Comparison of ENCODE assay signal across 15 cellular contexts in genomic region chr6:84411060-84411629, GRCh38.
DNase-seq lines count a peak whose midpoint lies in the region; TF ChIP-seq lines count a peak whose summit lies in the region.
"Had no signal": no experiment of that assay in that cellular context is flagged by ENCODE, and none has a peak within 500 bp of the region (broad histone marks: within the 10 kb centered on the region; RNA-seq: fewer than 3 reads in every experiment).

No MANE protein-coding gene starts in this region.

- H3K4me1 ChIP-seq in smooth muscle cell (ENCODE audit: low read depth), result no peaks in the 10 kb centered on the region
- H3K4me1 ChIP-seq: Caco-2, HAP-1, pancreas had no signal

- peak overlapping the region; percentile 10 for H3K4me2 ChIP-seq in smooth muscle cell

- TF ChIP-seq CTCF in smooth muscle cell (IDR thresholded peaks at IDR 0.05; ENCODE audit: borderline replicate concordance, insufficient read depth, poor library complexity, severe bottlenecking), result no peak

- H3K9ac ChIP-seq in smooth muscle cell (ENCODE audit: low read depth), result no peak overlapping the region

- no peak overlapping the region for H3K4me3 ChIP-seq in smooth muscle cell
- H3K4me3 ChIP-seq: HAP-1, K562, pancreas had no signal

- no peaks in the 10 kb centered on the region for H3K36me3 ChIP-seq in smooth muscle cell (ENCODE audit: low read depth)
- H3K36me3 ChIP-seq: HAP-1, pancreas had no signal

- DNase-seq in H4 (ENCODE audit: low spot score) (peak; percentile 4), NCI-H2081 (lab: John Stamatoyannopoulos, UW) (peak; percentile 55 to 91), dedifferentiated amniotic fluid mesenchymal stem cell (ENCODE audit: extremely low spot score) (peak; percentile 16), smooth muscle cell (lab: John Stamatoyannopoulos, UW; ENCODE audit: unreplicated experiment) (no peak), NCI-H2171 treated with DMSO at 0.1 percent for 48 hours (lab: John Stamatoyannopoulos, UW) (no peak), HUDEP-2 (lab: John Stamatoyannopoulos, UW; ENCODE audit: unreplicated experiment in 76 of 76) (no peak), erythroblast (lab: John Stamatoyannopoulos, UW) (no peak)
- DNase-seq: activated B cell treated with CpG ODN at 0.5 μM for 24 hours; Caco-2; head of caudate nucleus; NCI-H524; pancreas; stimulated activated naive CD4-positive, alpha-beta T cell treated with Interleukin-2 at 50 U/mL for 16 hours had no signal

- WGBS in smooth muscle cell (ENCODE audit: low lambda C conversion rate), result 42% methylated on average over 1 of the region's 1 CpG

- no peaks in the 10 kb centered on the region for H4K20me1 ChIP-seq in smooth muscle cell (ENCODE audit: low read depth)

- H3K9me3 ChIP-seq in smooth muscle cell (replicated peaks; ENCODE audit: low read depth), result no peaks in the 10 kb centered on the region
- H3K9me3 ChIP-seq: Caco-2, HAP-1, pancreas had no signal

- no peak overlapping the region for H3K27ac ChIP-seq in smooth muscle cell (ENCODE audit: low read depth)
- H3K27ac ChIP-seq: pancreas had no signal

- no peaks in the 10 kb centered on the region for H3F3A ChIP-seq in smooth muscle cell (ENCODE audit: low read depth)

- H3K79me2 ChIP-seq in smooth muscle cell (ENCODE audit: low read depth), result no peaks in the 10 kb centered on the region

- no peak overlapping the region for H2AFZ ChIP-seq in smooth muscle cell (ENCODE audit: low read depth)

- peaks cover 63% of the 10 kb centered on the region for H3K27me3 ChIP-seq in smooth muscle cell (ENCODE audit: low read depth)

- TF ChIP-seq POLR2A in erythroblast (IDR thresholded peaks at IDR 0.05; ENCODE audit: low read length), result no peak

Comparison
In these comparisons a context has a peak if more than half of its experiments do, and no peak if none do; other contexts are left out.
1. DNase-seq: peak in H4 (single experiment), NCI-H2081 (2 of 2) and dedifferentiated amniotic fluid mesenchymal stem cell (single experiment); none in smooth muscle cell (single experiment), NCI-H2171 treated with DMSO at 0.1 percent for 48 hours (single experiment), HUDEP-2 (0 of 76) and erythroblast (0 of 2).